ENCODE assay signal across 8 cellular contexts in genomic region chr19:45667620-45668341, GRCh38. TPM values are rescaled to one million over a fixed set of nuclear protein-coding genes. Genes with fewer than 3 reads are reported as not detected.
DNase-seq lines count a peak whose midpoint lies in the region; ATAC-seq and TF ChIP-seq lines count a peak whose summit lies in the region.

Gene GIPR (plus strand): TSS chr19:45668221. CDS start chr19:45669521, 1,300 bp downstream.

- no peak for TF ChIP-seq EP300 in stomach (IDR thresholded peaks at IDR 0.05)

- intact Hi-C loops in activated CD4-positive, alpha-beta T cell treated with anti-CD3 and anti-CD28 coated beads for 36 hours (cut with DNase I, micrococcal nuclease): loop anchor here in 1 of 2 experiments (1.0 kb wide), 6 partner anchors 10 to 83 kb away; partner anchors contain the start of genes OPA3 and QPCTL
- intact Hi-C loops in stomach (cut with DNase I; ENCODE audit: low total_unique reads): no loop called here

- in situ Hi-C loops in GM13977 (cut with MboI; ENCODE audit: low pct_unique_long_range_greater_than_20kb, low sequenced_read_pairs, unreplicated experiment): no loop called here

- H3K4me1 ChIP-seq in stomach: peaks cover 29 to 38% (median 36%) of the 10 kb centered on the region in 4 donors

- H3K4me1 Mint-ChIP-seq in activated CD4-positive, alpha-beta T cell treated with anti-CD3 and anti-CD28 coated beads for 36 hours: peaks cover 24% of the 10 kb centered on the region

- peak within 1 kb of the TSS; percentile 77 for H3K4me3 Mint-ChIP-seq in activated CD4-positive, alpha-beta T cell treated with anti-CD3 and anti-CD28 coated beads for 36 hours

- no peak for TF ChIP-seq POLR2A in stomach (IDR thresholded peaks at IDR 0.05)

- TF ChIP-seq CTCF in GM13977 (IDR thresholded peaks at IDR 0.05; ENCODE audit: extremely low read depth, insufficient read depth, missing control alignments) (no peak), stomach (IDR thresholded peaks at IDR 0.05) (no peak), omental fat pad (IDR thresholded peaks at IDR 0.05) (no peak)

- WGBS in stomach, 5 donors: 8 to 30% (median 8%) methylated on average over 6 to 15 of the region's 15 CpGs

- CTCF ChIA-PET in activated CD4-positive, alpha-beta T cell treated with anti-CD3 and anti-CD28 coated beads for 36 hours (lab: Charles Lee): interaction anchor here (0.7 to 2.7 kb wide), 2 partner anchors 13 to 149 kb away, joined by 5 to 11 read pairs; no protein-coding TSS in a partner anchor

- peak within 1 kb of the TSS; percentile 68 to 77 (median 72) for H3K27ac ChIP-seq in stomach

- H3K27ac Mint-ChIP-seq in activated CD4-positive, alpha-beta T cell treated with anti-CD3 and anti-CD28 coated beads for 36 hours: peak within 1 kb of the TSS; percentile 81

- DNase-seq in GM13977 (ENCODE audit: low spot score): peak; percentile 72
- peak; percentile 65 for DNase-seq in NAMALWA (ENCODE audit: low spot score)
- peak; percentile 88 for DNase-seq in activated CD4-positive, alpha-beta T cell treated with anti-CD3 and anti-CD28 coated beads for 36 hours
- peak; percentile 80 for DNase-seq in ecto neural progenitor cell (ENCODE audit: low spot score)
- DNase-seq in mucosa of gallbladder (ENCODE audit: low spot score): peak; percentile 37
- peak; percentile 78 for DNase-seq in stomach
- DNase-seq in 8988T: no peak
- DNase-seq in omental fat pad (ENCODE audit: low spot score): no peak

- POLR2A ChIA-PET in activated CD4-positive, alpha-beta T cell treated with anti-CD3 and anti-CD28 coated beads for 36 hours (lab: Charles Lee): no interaction called here

- H3K36me3 ChIP-seq in stomach: no peaks in the 10 kb centered on the region

- H3K4me3 ChIP-seq in stomach: peak within 1 kb of the TSS; percentile 25 to 52 (median 40)

- no peaks in the 10 kb centered on the region for H3K36me3 Mint-ChIP-seq in activated CD4-positive, alpha-beta T cell treated with anti-CD3 and anti-CD28 coated beads for 36 hours (ENCODE audit: low read depth)

- no peaks in the 10 kb centered on the region for H3K9me3 Mint-ChIP-seq in activated CD4-positive, alpha-beta T cell treated with anti-CD3 and anti-CD28 coated beads for 36 hours (ENCODE audit: low read depth)

- H3K27me3 ChIP-seq in stomach: peaks cover 10 to 95% (median 31%) of the 10 kb centered on the region in 3 donors

- peaks cover 22% of the 10 kb centered on the region for H3K27me3 Mint-ChIP-seq in activated CD4-positive, alpha-beta T cell treated with anti-CD3 and anti-CD28 coated beads for 36 hours

- ATAC-seq in activated CD4-positive, alpha-beta T cell treated with anti-CD3 and anti-CD28 coated beads for 36 hours: peak; percentile 95
- no peak for ATAC-seq in omental fat pad (ENCODE audit: low FRiP score)

- H3K9me3 ChIP-seq in stomach: no peaks in the 10 kb centered on the region

RNA-seq across cellular contexts. Expression of gene GIPR, which starts in this region (rescaled TPM):
- 1 to 10 TPM; 4.5 to 5.9 TPM for total RNA-seq in activated CD4-positive, alpha-beta T cell treated with anti-CD3 and anti-CD28 coated beads for 36 hours
- total RNA-seq in mucosa of gallbladder (10.3 TPM), stomach (10 to 100 TPM in 3 of 5 donors, 1 to 10 TPM in 2; 5.1 to 44.9 (median 11.9) TPM), omental fat pad (1 to 10 TPM; 1.1 to 8.7 (median 2.5) TPM)
- polyA plus RNA-seq in stomach: 1 to 10 TPM; 1.9 to 2.4 (median 2.1) TPM

Comparison
In these comparisons a context has a peak if more than half of its experiments do, and no peak if none do; other contexts are left out.
1. DNase-seq: peak in GM13977 (single experiment), NAMALWA (single experiment), activated CD4-positive, alpha-beta T cell treated with anti-CD3 and anti-CD28 coated beads for 36 hours (single experiment), ecto neural progenitor cell (single experiment), mucosa of gallbladder (single experiment) and stomach (single experiment); none in 8988T (single experiment) and omental fat pad (single experiment).